In the genomic region with DNA sequence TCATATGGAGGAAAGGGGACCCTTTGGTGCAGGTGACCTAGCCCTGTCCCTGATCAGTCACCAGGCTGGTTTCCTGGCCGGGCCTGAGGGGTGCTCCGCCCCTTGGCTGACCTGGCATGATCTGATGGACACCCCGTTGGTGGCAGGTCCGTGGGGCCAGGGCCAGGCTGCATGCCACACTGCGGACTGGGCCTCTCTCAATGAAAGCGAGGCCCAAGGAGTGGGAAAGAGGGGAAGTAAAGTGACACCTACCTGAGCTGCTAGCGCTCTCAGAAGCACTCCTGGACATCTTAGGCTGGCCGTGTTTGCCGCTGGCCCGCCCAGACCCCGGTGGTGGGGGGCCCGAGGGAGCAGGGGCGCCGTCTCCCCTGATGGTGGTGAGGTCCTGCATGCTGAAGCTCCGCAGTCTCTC, we compare ENCODE assay signal across 25 cellular contexts.
"Had no signal": no experiment of that assay in that cellular context is flagged by ENCODE, and none has a peak within 500 bp of the region (broad histone marks: within the 10 kb centered on the region; RNA-seq: fewer than 3 reads in every experiment).

No MANE protein-coding gene starts in this region.

- H3K36me3 ChIP-seq: adrenal gland, MG63, SJCRH30, WERI-Rb-1 had no signal

- H3K9me3 ChIP-seq: adrenal gland, MG63, SJCRH30 had no signal

- H3K27ac ChIP-seq: adrenal gland, SJCRH30, SK-N-MC, WERI-Rb-1 had no signal

- H3K4me3 ChIP-seq: adrenal gland, MG63, SJCRH30, SK-N-MC had no signal

- DNase-seq: activated CD4-positive, alpha-beta T cell treated with anti-CD3 and anti-CD28 coated beads, Interleukin-2, amount 10 ng/mL, durations not matched to agents 7 days and 5 days; activated CD4-positive, alpha-beta T cell treated with anti-CD3 and anti-CD28 coated beads, Interleukin-2, amount 50 U/mL, for 48 hours; activated CD4-positive, CD25-positive, alpha-beta regulatory T cell; activated CD8-positive, alpha-beta T cell treated with anti-CD3 and anti-CD28 coated beads, Interleukin-2, amount 10 ng/mL, durations not matched to agents 7 days and 5 days; activated gamma-delta T cell treated with Interleukin-2 at 50 U/mL for 16 hours; activated naive CD4-positive, alpha-beta T cell treated with anti-CD3 and anti-CD28 coated beads for 36 hours; activated T-cell treated with anti-CD3 and anti-CD28 coated beads, Interleukin-2, amount 50 U/mL, for 24 hours; caudate nucleus; cerebellar nuclear complex; Kasumi-1; MG63; NCI-H1048; NCI-H1105 treated with DMSO at 0.1 percent for 48 hours; NCI-H1436; NCI-H1694 treated with DMSO at 0.1 percent for 48 hours; NCI-H2029; NCI-H345; NCI-H524 treated with DMSO at 0.1 percent for 48 hours; SHP77; SJCRH30; T1000; WERI-Rb-1 had no signal

- FAIRE-seq: bronchial epithelial cell had no signal

- H3K27me3 ChIP-seq: adrenal gland, MG63, SJCRH30 had no signal

- H3K4me1 ChIP-seq: adrenal gland, SJCRH30 had no signal
